8 cellular contexts compared by ENCODE assay signal in the genomic region with DNA sequence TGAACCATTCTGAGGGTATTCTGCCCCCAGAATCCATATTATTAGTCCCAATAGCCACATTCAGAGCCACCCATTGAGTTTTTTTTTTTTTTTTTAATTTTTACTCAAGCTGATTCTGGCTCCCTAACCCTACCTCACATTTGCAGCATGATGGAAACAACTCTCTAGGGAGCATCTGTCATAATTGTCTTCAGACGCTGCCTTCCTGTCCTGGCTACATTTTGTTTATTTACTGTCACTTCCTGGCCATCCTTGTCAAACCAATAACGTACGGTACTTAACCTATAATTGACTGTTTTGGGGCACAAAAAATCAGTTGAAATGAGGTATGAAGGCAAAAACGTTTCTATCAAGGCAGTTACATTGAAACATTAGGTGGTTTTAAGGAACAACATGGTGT. TPM values are rescaled to one million over a fixed set of nuclear protein-coding genes. Genes with fewer than 3 reads are reported as not detected.
DNase-seq lines count a peak whose midpoint lies in the region; ATAC-seq and TF ChIP-seq lines count a peak whose summit lies in the region.

No MANE protein-coding gene starts in this region.

- CTCF ChIA-PET in naive thymus-derived CD4-positive, alpha-beta T cell (lab: Charles Lee): interaction anchor here (0.6 to 3.9 kb wide), 6 partner anchors 8 to 550 kb away, joined by 3 to 19 read pairs (median 3); a partner anchor contains a TSS

- H3K27ac ChIP-seq in naive thymus-derived CD4-positive, alpha-beta T cell (ENCODE audit: low read depth, low read length): no peak overlapping the region
- peak overlapping the region in 1 of 2 donors; percentile 10 for H3K27ac ChIP-seq in prostate gland

- H3K4me1 ChIP-seq in naive thymus-derived CD4-positive, alpha-beta T cell (ENCODE audit: control insufficient read depth in 2 of 2, insufficient read depth in 2 of 2, low read length in 2 of 2): peaks cover 49 to 59% of the 10 kb centered on the region in 2 donors
- H3K4me1 ChIP-seq in prostate gland (replicated peaks): no peaks in the 10 kb centered on the region

- ATAC-seq in GM21619 (IDR thresholded peaks at IDR 0.05; ENCODE audit: unreplicated experiment) (peak; percentile 20), HG03039 (IDR thresholded peaks at IDR 0.05; ENCODE audit: unreplicated experiment) (no peak)
- ATAC-seq in naive thymus-derived CD4-positive, alpha-beta T cell: no peak

- peaks cover 69% of the 10 kb centered on the region for H3K4me1 Mint-ChIP-seq in activated naive CD8-positive, alpha-beta T cell treated with anti-CD3 and anti-CD28 coated beads for 36 hours
- H3K4me1 Mint-ChIP-seq in naive thymus-derived CD4-positive, alpha-beta T cell: peaks cover 59 to 87% (median 75%) of the 10 kb centered on the region in 7 donors

- TF ChIP-seq POLR2A in prostate gland (IDR thresholded peaks at IDR 0.05): no peak

- H3K27me3 ChIP-seq in naive thymus-derived CD4-positive, alpha-beta T cell (ENCODE audit: control insufficient read depth in 2 of 2, insufficient read depth in 2 of 2, low read length in 2 of 2): no peaks in the 10 kb centered on the region
- H3K27me3 ChIP-seq in prostate gland (replicated peaks; ENCODE audit: insufficient read depth): no peaks in the 10 kb centered on the region

- peak; percentile 16 for DNase-seq in DMS153 (lab: John Stamatoyannopoulos, UW)
- DNase-seq in activated naive CD8-positive, alpha-beta T cell treated with anti-CD3 and anti-CD28 coated beads for 36 hours: no peak
- peak in 4 of 9 donors; percentile 21 to 46 (median 36) for DNase-seq in naive thymus-derived CD4-positive, alpha-beta T cell
- DNase-seq in HuH-7.5 (ENCODE audit: low spot score): no peak
- DNase-seq in prostate gland (ENCODE audit: low spot score): no peak
- DNase-seq in NCI-H82 (lab: John Stamatoyannopoulos, UW): no peak

- peak overlapping the region; percentile 55 for H3K27ac Mint-ChIP-seq in activated naive CD8-positive, alpha-beta T cell treated with anti-CD3 and anti-CD28 coated beads for 36 hours
- peak overlapping the region; percentile 67 to 99 (median 92) for H3K27ac Mint-ChIP-seq in naive thymus-derived CD4-positive, alpha-beta T cell

- intact Hi-C loops in naive thymus-derived CD4-positive, alpha-beta T cell (cut with micrococcal nuclease): loop anchor here (10.0 kb wide), 2 partner anchors 1072 to 1282 kb away; a partner anchor contains a TSS
- intact Hi-C loops in prostate gland (cut with DNase I): loop anchor here (5.0 kb wide), 1 partner anchor 90 kb away; a partner anchor contains a TSS

- H3K36me3 ChIP-seq in naive thymus-derived CD4-positive, alpha-beta T cell (ENCODE audit: control insufficient read depth in 2 of 3, insufficient read depth in 3 of 3, low read length in 3 of 3): no peaks in the 10 kb centered on the region
- H3K36me3 ChIP-seq in prostate gland: no peaks in the 10 kb centered on the region

- H3K9me3 ChIP-seq in naive thymus-derived CD4-positive, alpha-beta T cell (ENCODE audit: control insufficient read depth in 2 of 3, low read length in 3 of 3): no peaks in the 10 kb centered on the region
- no peaks in the 10 kb centered on the region for H3K9me3 ChIP-seq in prostate gland

- peaks cover 22% of the 10 kb centered on the region for H3K36me3 Mint-ChIP-seq in activated naive CD8-positive, alpha-beta T cell treated with anti-CD3 and anti-CD28 coated beads for 36 hours
- peaks cover 0 to 13% (median 5%) of the 10 kb centered on the region in 5 donors for H3K36me3 Mint-ChIP-seq in naive thymus-derived CD4-positive, alpha-beta T cell

- no peaks in the 10 kb centered on the region for H3K27me3 Mint-ChIP-seq in activated naive CD8-positive, alpha-beta T cell treated with anti-CD3 and anti-CD28 coated beads for 36 hours
- no peaks in the 10 kb centered on the region for H3K27me3 Mint-ChIP-seq in naive thymus-derived CD4-positive, alpha-beta T cell

- peak overlapping the region; percentile 90 for H3K4me3 Mint-ChIP-seq in activated naive CD8-positive, alpha-beta T cell treated with anti-CD3 and anti-CD28 coated beads for 36 hours
- H3K4me3 Mint-ChIP-seq in naive thymus-derived CD4-positive, alpha-beta T cell: peak overlapping the region; percentile 86 to 99 (median 97)

- H3K4me3 ChIP-seq in naive thymus-derived CD4-positive, alpha-beta T cell (ENCODE audit: low read length): peak overlapping the region; percentile 82
- H3K4me3 ChIP-seq in prostate gland: no peak overlapping the region

- 31% methylated on average over 4 of the region's 4 CpGs for WGBS in prostate gland

- no peak for TF ChIP-seq CTCF in prostate gland (IDR thresholded peaks at IDR 0.05)

- H3K9me3 Mint-ChIP-seq in activated naive CD8-positive, alpha-beta T cell treated with anti-CD3 and anti-CD28 coated beads for 36 hours: no peaks in the 10 kb centered on the region
- H3K9me3 Mint-ChIP-seq in naive thymus-derived CD4-positive, alpha-beta T cell: no peaks in the 10 kb centered on the region

- POLR2A ChIA-PET in naive thymus-derived CD4-positive, alpha-beta T cell (lab: Charles Lee): interaction anchor here (0.7 to 1.6 kb wide), 5 partner anchors 13 to 538 kb away, joined by 3 to 9 read pairs (median 4); a partner anchor contains a TSS

RNA-seq across cellular contexts. Expression of a gene that starts 2.1 kb away (rescaled TPM):
- 10 to 100 TPM; 19.7 to 25.7 TPM for total RNA-seq in activated naive CD8-positive, alpha-beta T cell treated with anti-CD3 and anti-CD28 coated beads for 36 hours
- 100 to 1,000 TPM in 1 of 5 experiments, 10 to 100 TPM in 4; 28.2 to 132 (median 48.7) TPM for total RNA-seq in naive thymus-derived CD4-positive, alpha-beta T cell
- 10 to 100 TPM; 49.1 to 56.0 TPM for polyA plus RNA-seq in naive thymus-derived CD4-positive, alpha-beta T cell
- 1 to 10 TPM; 2.7 to 10.0 TPM for total RNA-seq in prostate gland

RNA-seq across cellular contexts. Expression of a gene that starts 28.8 kb away (rescaled TPM):
- 100 to 1,000 TPM; 146 to 155 TPM for total RNA-seq in activated naive CD8-positive, alpha-beta T cell treated with anti-CD3 and anti-CD28 coated beads for 36 hours
- 100 to 1,000 TPM in 1 of 5 experiments, 10 to 100 TPM in 4; 69.3 to 120 (median 74.3) TPM for total RNA-seq in naive thymus-derived CD4-positive, alpha-beta T cell
- polyA plus RNA-seq in naive thymus-derived CD4-positive, alpha-beta T cell: 10 to 100 TPM; 64.0 to 67.2 TPM
- total RNA-seq in prostate gland: 10 to 100 TPM; 21.6 to 34.7 TPM
